In the genomic region with DNA sequence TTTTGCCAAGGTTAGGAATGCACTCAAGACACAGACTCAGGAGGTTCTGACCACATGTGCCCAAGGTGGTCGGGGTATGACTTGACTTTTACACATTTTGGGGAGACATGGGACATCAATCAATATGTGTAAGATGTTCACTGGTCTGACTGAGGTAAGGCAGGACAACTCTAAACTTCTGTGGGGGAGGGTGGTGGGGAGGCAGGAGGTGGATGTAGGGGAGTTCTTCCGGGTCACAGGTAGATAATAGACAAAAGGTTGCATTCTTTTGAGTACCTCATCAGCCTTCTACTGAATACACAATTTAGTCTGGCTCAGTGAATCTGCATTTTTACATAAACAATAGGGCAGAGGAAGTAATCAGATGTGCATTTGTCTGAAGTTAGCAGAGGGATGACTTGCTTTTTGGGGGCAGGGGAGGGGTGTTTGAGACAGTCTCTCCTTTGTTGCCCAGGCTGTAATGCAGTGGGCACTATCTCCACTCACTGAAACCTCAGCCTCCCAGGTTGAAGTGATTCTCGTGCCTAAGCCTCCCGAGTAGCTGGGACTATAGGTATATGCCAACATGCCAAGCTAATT, we compare ENCODE assay signal across 26 cellular contexts. TPM values are rescaled to one million over a fixed set of nuclear protein-coding genes. Genes with fewer than 3 reads are reported as not detected.
DNase-seq lines count a peak whose midpoint lies in the region; ATAC-seq and TF ChIP-seq lines count a peak whose summit lies in the region.
"Had no signal": no experiment of that assay in that cellular context is flagged by ENCODE, and none has a peak within 500 bp of the region (broad histone marks: within the 10 kb centered on the region; RNA-seq: fewer than 3 reads in every experiment).

No MANE protein-coding gene starts in this region.

- intact Hi-C loops in OCI-LY7 (cut with micrococcal nuclease; ENCODE audit: unreplicated experiment) = no loop called here

- H2AFZ ChIP-seq in OCI-LY7 (ENCODE audit: low read length) = no peak overlapping the region
- H2AFZ ChIP-seq: GM23248 had no signal

- H3K27ac Mint-ChIP-seq in activated T-helper 17 cell treated with anti-CD3 and anti-CD28 coated beads, Interleukin-2, amount 50 U/mL, for 72 hours = peak overlapping the region; percentile 12
- peak overlapping the region; percentile 4 to 66 (median 46) for H3K27ac Mint-ChIP-seq in naive B cell
- H3K27ac Mint-ChIP-seq in naive thymus-derived CD8-positive, alpha-beta T cell = peak overlapping the region in 4 of 10 donors; percentile 26 to 80 (median 44)
- H3K27ac Mint-ChIP-seq: activated CD8-positive, alpha-beta T cell treated with anti-CD3 and anti-CD28 coated beads for 36 hours; activated naive CD8-positive, alpha-beta T cell treated with anti-CD3 and anti-CD28 coated beads, Interleukin-2, amount 10 ng/mL, durations not matched to agents 7 days and 5 days had no signal

- POLR2A ChIA-PET in naive thymus-derived CD8-positive, alpha-beta T cell (lab: Charles Lee) = no interaction called here
- POLR2A ChIA-PET in OCI-LY7 (lab: Charles Lee) = interaction anchor here (1.0 to 2.0 kb wide), 6 partner anchors 9 to 206 kb away, joined by 3 to 17 read pairs (median 4); a partner anchor contains a TSS

- peak overlapping the region; percentile 10; the same call in 1 of the 2 replicates for H3K9ac ChIP-seq in HUES48 (ENCODE audit: low read depth, low read length)
- H3K9ac ChIP-seq: GM23248 had no signal

- CTCF ChIA-PET in OCI-LY7 (lab: Charles Lee; ENCODE audit: unreplicated experiment) = interaction anchor here (1.2 to 1.6 kb wide), 2 partner anchors 10 to 66 kb away, joined by 5 to 6 read pairs; a partner anchor contains a TSS

- H3K36me3 ChIP-seq in HUES48 (ENCODE audit: control insufficient read depth, insufficient read depth, low read length) (peaks cover 17% of the 10 kb centered on the region), OCI-LY7 (ENCODE audit: insufficient read depth, low read length) (peaks cover 4% of the 10 kb centered on the region; the same call in 1 of the 2 replicates)
- H3K36me3 ChIP-seq: thoracic aorta, vagina had no signal

- no peaks in the 10 kb centered on the region for H3K27me3 Mint-ChIP-seq in activated T-helper 17 cell treated with anti-CD3 and anti-CD28 coated beads, Interleukin-2, amount 50 U/mL, for 72 hours
- no peaks in the 10 kb centered on the region for H3K27me3 Mint-ChIP-seq in naive B cell
- H3K27me3 Mint-ChIP-seq in naive thymus-derived CD8-positive, alpha-beta T cell = no peaks in the 10 kb centered on the region
- H3K27me3 Mint-ChIP-seq: activated CD8-positive, alpha-beta T cell treated with anti-CD3 and anti-CD28 coated beads for 36 hours; activated naive CD8-positive, alpha-beta T cell treated with anti-CD3 and anti-CD28 coated beads, Interleukin-2, amount 10 ng/mL, durations not matched to agents 7 days and 5 days had no signal

- H3K9me2 ChIP-seq in OCI-LY7 (ENCODE audit: insufficient read depth, low read length) = no peaks in the 10 kb centered on the region

- no peak overlapping the region for H3K4me3 Mint-ChIP-seq in activated T-helper 17 cell treated with anti-CD3 and anti-CD28 coated beads, Interleukin-2, amount 50 U/mL, for 72 hours
- peak overlapping the region in 1 of 8 donors; percentile 8 for H3K4me3 Mint-ChIP-seq in naive B cell
- H3K4me3 Mint-ChIP-seq in naive thymus-derived CD8-positive, alpha-beta T cell = no peak overlapping the region
- H3K4me3 Mint-ChIP-seq: activated CD8-positive, alpha-beta T cell treated with anti-CD3 and anti-CD28 coated beads for 36 hours; activated naive CD8-positive, alpha-beta T cell treated with anti-CD3 and anti-CD28 coated beads, Interleukin-2, amount 10 ng/mL, durations not matched to agents 7 days and 5 days had no signal

- H3K4me2 ChIP-seq in OCI-LY7 (ENCODE audit: low read length) = no peak overlapping the region

- DNase-seq in ELF-1 (ENCODE audit: low read depth, low spot score) (peak; percentile 16), naive B cell (no peak), OCI-LY7 (ENCODE audit: low spot score) (no peak)
- no peak for DNase-seq in naive thymus-derived CD8-positive, alpha-beta T cell
- DNase-seq: activated CD4-positive, alpha-beta T cell treated with anti-CD3 and anti-CD28 coated beads for 1 hour; activated CD8-positive, alpha-beta T cell treated with anti-CD3 and anti-CD28 coated beads for 36 hours; activated effector memory CD4-positive, alpha-beta T cell treated with anti-CD3 and anti-CD28 coated beads, Interleukin-2, amount 50 U/mL, for 16 hours; activated naive CD8-positive, alpha-beta T cell treated with anti-CD3 and anti-CD28 coated beads, Interleukin-2, amount 10 ng/mL, durations not matched to agents 7 days and 5 days; foreskin keratinocyte; GM23248; heart right ventricle; kidney glomerular epithelial cell; lower lobe of right lung; NCI-H1092 treated with DMSO at 0.1 percent for 48 hours; NCI-H187; NCI-H524 treated with DMSO at 0.1 percent for 48 hours; SHP77; stimulated activated naive CD4-positive, alpha-beta T cell treated with Interleukin-2 at 50 U/mL for 16 hours had no signal

- ATAC-seq in activated T-helper 17 cell treated with anti-CD3 and anti-CD28 coated beads, Interleukin-2, amount 50 U/mL, for 72 hours (replicated peaks) = no peak
- ATAC-seq in naive B cell (ENCODE audit: low read depth in 2 of 2) = no peak
- ATAC-seq in HG03571 (IDR thresholded peaks at IDR 0.05; ENCODE audit: unreplicated experiment) = no peak
- ATAC-seq in naive thymus-derived CD8-positive, alpha-beta T cell = no peak
- no peak for ATAC-seq in HG03378 (IDR thresholded peaks at IDR 0.05; ENCODE audit: unreplicated experiment)
- ATAC-seq: activated CD8-positive, alpha-beta T cell treated with anti-CD3 and anti-CD28 coated beads for 36 hours; foreskin keratinocyte; heart right ventricle; lower lobe of right lung; Panc1 had no signal

- H3K9me3 ChIP-seq in HUES48 (ENCODE audit: control insufficient read depth, insufficient read depth, low read length) = no peaks in the 10 kb centered on the region
- no peaks in the 10 kb centered on the region for H3K9me3 ChIP-seq in OCI-LY7 (ENCODE audit: low read length)
- H3K9me3 ChIP-seq: esophagus muscularis mucosa, heart right ventricle, lower lobe of right lung, thoracic aorta, vagina had no signal

- peaks cover 16% of the 10 kb centered on the region for H3K4me1 Mint-ChIP-seq in activated T-helper 17 cell treated with anti-CD3 and anti-CD28 coated beads, Interleukin-2, amount 50 U/mL, for 72 hours
- peaks cover 24 to 44% (median 41%) of the 10 kb centered on the region in 3 donors for H3K4me1 Mint-ChIP-seq in naive B cell
- peaks cover 24 to 52% (median 32%) of the 10 kb centered on the region in 4 donors for H3K4me1 Mint-ChIP-seq in naive thymus-derived CD8-positive, alpha-beta T cell

- 0 out of 2 replicates have a peak, but pooled peaks cover 4% of the 10 kb centered on the region for H4K20me1 ChIP-seq in OCI-LY7 (ENCODE audit: insufficient read depth, low read length)

- peaks cover 48% of the 10 kb centered on the region for H3K36me3 Mint-ChIP-seq in activated T-helper 17 cell treated with anti-CD3 and anti-CD28 coated beads, Interleukin-2, amount 50 U/mL, for 72 hours (ENCODE audit: low read depth)
- H3K36me3 Mint-ChIP-seq in naive B cell = peaks cover 13 to 15% of the 10 kb centered on the region in 2 donors
- H3K36me3 Mint-ChIP-seq in naive thymus-derived CD8-positive, alpha-beta T cell = peaks cover 0 to 43% (median 8%) of the 10 kb centered on the region in 3 donors

- no TSS peak for BruUV-seq in OCI-LY7 (replicated peaks; lab: Mats Ljungman, UMichigan)

- peak overlapping the region; percentile 76 for H3K27ac ChIP-seq in HUES48 (ENCODE audit: low read depth, low read length)
- H3K27ac ChIP-seq in OCI-LY7 (ENCODE audit: low read depth, low read length, poor library complexity, severe bottlenecking) = no peak overlapping the region
- H3K27ac ChIP-seq: esophagus muscularis mucosa, foreskin keratinocyte, GM23248, heart right ventricle, lower lobe of right lung, thoracic aorta, vagina had no signal

- no peak overlapping the region for H3K4me3 ChIP-seq in HUES48 (ENCODE audit: low read depth, low read length)
- H3K4me3 ChIP-seq in OCI-LY7 (ENCODE audit: low read depth, low read length, poor library complexity, severe bottlenecking) = no peak overlapping the region
- H3K4me3 ChIP-seq: esophagus muscularis mucosa, GM23248, heart right ventricle, lower lobe of right lung, thoracic aorta, vagina had no signal

- H3K27me3 ChIP-seq in HUES48 (ENCODE audit: control insufficient read depth, insufficient read depth, low read length) = no peaks in the 10 kb centered on the region
- H3K27me3 ChIP-seq: esophagus muscularis mucosa, foreskin keratinocyte, heart right ventricle, vagina had no signal

- no peaks in the 10 kb centered on the region for H3K9me3 Mint-ChIP-seq in activated T-helper 17 cell treated with anti-CD3 and anti-CD28 coated beads, Interleukin-2, amount 50 U/mL, for 72 hours
- peaks cover 0 to 5% (median 0%) of the 10 kb centered on the region in 7 donors for H3K9me3 Mint-ChIP-seq in naive B cell
- H3K9me3 Mint-ChIP-seq in naive thymus-derived CD8-positive, alpha-beta T cell = no peaks in the 10 kb centered on the region
- H3K9me3 Mint-ChIP-seq: activated CD8-positive, alpha-beta T cell treated with anti-CD3 and anti-CD28 coated beads for 36 hours; activated naive CD8-positive, alpha-beta T cell treated with anti-CD3 and anti-CD28 coated beads, Interleukin-2, amount 10 ng/mL, durations not matched to agents 7 days and 5 days had no signal

- TF ChIP-seq CTCF in OCI-LY7 (conservative IDR thresholded peaks at IDR 0.05; ENCODE audit: low read length) = no peak

- no peaks in the 10 kb centered on the region for H3K79me2 ChIP-seq in OCI-LY7 (ENCODE audit: insufficient read depth, low read depth, low read length)

- H3K4me1 ChIP-seq in HUES48 (ENCODE audit: control insufficient read depth, insufficient read depth, low read length) (peaks cover 25% of the 10 kb centered on the region; the same call in 1 of the 2 replicates), OCI-LY7 (ENCODE audit: insufficient read depth, low read length, poor library complexity, severe bottlenecking) (no peaks in the 10 kb centered on the region)
- H3K4me1 ChIP-seq: foreskin keratinocyte, vagina had no signal

RNA-seq across cellular contexts. Expression of a gene that starts 10.9 kb away (rescaled TPM):
- 10 to 100 TPM; 34.9 to 67.7 TPM for total RNA-seq in activated T-helper 17 cell treated with anti-CD3 and anti-CD28 coated beads, Interleukin-2, amount 50 U/mL, for 72 hours
- 100 to 1,000 TPM in 4 of 6 donors, 10 to 100 TPM in 2; 97.9 to 122 (median 102) TPM for polyA plus RNA-seq in naive B cell (ENCODE audit: low read depth in 6 of 6)
- total RNA-seq in naive thymus-derived CD8-positive, alpha-beta T cell = 10 to 100 TPM; 40.1 to 46.5 TPM
- 10 to 100 TPM; 72.7 to 79.4 (median 72.7) TPM for polyA plus RNA-seq in naive thymus-derived CD8-positive, alpha-beta T cell
- total RNA-seq in OCI-LY7 (2014; rRNA removed; shearing (Covaris generic)) = 18.6 and 20.1 TPM in 2 replicates
- total RNA-seq in OCI-LY7 (2022) = 37.1 and 41.9 TPM in 2 replicates
